In genomic region chr1:226644541-226645176, GRCh38 we compare ENCODE assay signal across 11 cellular contexts.
DNase-seq lines count a peak whose midpoint lies in the region; ATAC-seq, FAIRE-seq and TF ChIP-seq lines count a peak whose summit lies in the region.
"Had no signal": no experiment of that assay in that cellular context is flagged by ENCODE, and none has a peak within 500 bp of the region (broad histone marks: within the 10 kb centered on the region; RNA-seq: fewer than 3 reads in every experiment).

No MANE protein-coding gene starts in this region.

- H3K27ac ChIP-seq in SJCRH30 = peak overlapping the region; percentile 80
- H3K27ac ChIP-seq: coronary artery had no signal

- H3K27ac Mint-ChIP-seq in glutamatergic neuron (ENCODE audit: unreplicated experiment) = no peak overlapping the region
- H3K27ac Mint-ChIP-seq in stimulated activated memory B cell treated with anti-CD40 and anti-IgM and Interleukin-4, amounts not matched to agents 10 μg/mL and 1 μg/mL and 100 μg/mL, for 72 hours = peak overlapping the region; percentile 96
- H3K27ac Mint-ChIP-seq: nephron had no signal

- H3K27me3 Mint-ChIP-seq in glutamatergic neuron (ENCODE audit: unreplicated experiment) = peaks cover 10% of the 10 kb centered on the region
- H3K27me3 Mint-ChIP-seq in stimulated activated memory B cell treated with anti-CD40 and anti-IgM and Interleukin-4, amounts not matched to agents 10 μg/mL and 1 μg/mL and 100 μg/mL, for 72 hours = no peaks in the 10 kb centered on the region

- H3K36me3 ChIP-seq in SJCRH30 = peaks cover 29% of the 10 kb centered on the region

- FAIRE-seq in frontal cortex (lab: Jason Lieb, UNC) = no peak

- peaks cover 60% of the 10 kb centered on the region for H3K4me1 ChIP-seq in SJCRH30

- peaks cover 19% of the 10 kb centered on the region for H3K4me1 Mint-ChIP-seq in glutamatergic neuron (ENCODE audit: low read depth, unreplicated experiment)
- H3K4me1 Mint-ChIP-seq in stimulated activated memory B cell treated with anti-CD40 and anti-IgM and Interleukin-4, amounts not matched to agents 10 μg/mL and 1 μg/mL and 100 μg/mL, for 72 hours = peaks cover 88% of the 10 kb centered on the region

- no peaks in the 10 kb centered on the region for H3K27me3 ChIP-seq in SJCRH30

- no peak for ATAC-seq in stimulated activated memory B cell treated with anti-CD40 and anti-IgM and Interleukin-4, amounts not matched to agents 10 μg/mL and 1 μg/mL and 100 μg/mL, for 72 hours

- H3K4me3 Mint-ChIP-seq in glutamatergic neuron (ENCODE audit: unreplicated experiment) = no peak overlapping the region
- peak overlapping the region; percentile 56 for H3K4me3 Mint-ChIP-seq in stimulated activated memory B cell treated with anti-CD40 and anti-IgM and Interleukin-4, amounts not matched to agents 10 μg/mL and 1 μg/mL and 100 μg/mL, for 72 hours
- H3K4me3 Mint-ChIP-seq: nephron had no signal

- no peak overlapping the region for H3K4me3 ChIP-seq in SJCRH30
- H3K4me3 ChIP-seq: coronary artery had no signal

- peaks cover 2% of the 10 kb centered on the region for H3K9me3 Mint-ChIP-seq in glutamatergic neuron (ENCODE audit: unreplicated experiment)
- no peaks in the 10 kb centered on the region for H3K9me3 Mint-ChIP-seq in stimulated activated memory B cell treated with anti-CD40 and anti-IgM and Interleukin-4, amounts not matched to agents 10 μg/mL and 1 μg/mL and 100 μg/mL, for 72 hours
- H3K9me3 Mint-ChIP-seq: nephron had no signal

- H3K36me3 Mint-ChIP-seq in glutamatergic neuron (ENCODE audit: unreplicated experiment) = no peaks in the 10 kb centered on the region
- H3K36me3 Mint-ChIP-seq in stimulated activated memory B cell treated with anti-CD40 and anti-IgM and Interleukin-4, amounts not matched to agents 10 μg/mL and 1 μg/mL and 100 μg/mL, for 72 hours = peaks cover 72% of the 10 kb centered on the region

- H3K9me3 ChIP-seq in SJCRH30 (replicated peaks) = no peaks in the 10 kb centered on the region

- peak; percentile 44 for DNase-seq in activated T-cell treated with anti-CD3 and anti-CD28 coated beads, Interleukin-2, amount 50 U/mL, for 1 hour
- DNase-seq in activated T-cell treated with anti-CD3 and anti-CD28 coated beads for 4 hours (no peak), SJCRH30 (no peak), glutamatergic neuron (peak; percentile 5), NCI-H1105 treated with DMSO at 0.1 percent for 48 hours (lab: John Stamatoyannopoulos, UW) (no peak), frontal cortex (ENCODE audit: low spot score in 2 of 2) (no peak)
- DNase-seq in effector CD4-positive, alpha-beta T cell = no peak
- DNase-seq: SHP77 had no signal

- no peak for TF ChIP-seq CTCF in glutamatergic neuron (IDR thresholded peaks at IDR 0.05; ENCODE audit: partially characterized antibody, unreplicated experiment)

Comparison
In these comparisons a context has a peak if more than half of its experiments do, and no peak if none do; other contexts are left out.
1. DNase-seq: peak in activated T-cell treated with anti-CD3 and anti-CD28 coated beads, Interleukin-2, amount 50 U/mL, for 1 hour (single experiment) and glutamatergic neuron (single experiment); none in activated T-cell treated with anti-CD3 and anti-CD28 coated beads for 4 hours (single experiment), SJCRH30 (0 of 2), effector CD4-positive, alpha-beta T cell (single experiment), NCI-H1105 treated with DMSO at 0.1 percent for 48 hours (single experiment) and frontal cortex (0 of 2).